14 cellular contexts compared by ENCODE assay signal in genomic region chr18:2411381-2411977, GRCh38.
DNase-seq lines count a peak whose midpoint lies in the region; FAIRE-seq and TF ChIP-seq lines count a peak whose summit lies in the region.
"Had no signal": no experiment of that assay in that cellular context is flagged by ENCODE, and none has a peak within 500 bp of the region (broad histone marks: within the 10 kb centered on the region; RNA-seq: fewer than 3 reads in every experiment).

No MANE protein-coding gene starts in this region.

- FAIRE-seq in RCC 7860 (lab: Jason Lieb, UNC), result peak; percentile 71
- FAIRE-seq in small intestine (lab: Jason Lieb, UNC), result no peak

- peak overlapping the region; percentile 61 for H3K27ac ChIP-seq in epithelial cell of prostate
- H3K27ac ChIP-seq in small intestine (ENCODE audit: low read depth in 1 of 2, low read length in 1 of 2), result no peak overlapping the region
- no peak overlapping the region for H3K27ac ChIP-seq in testis
- H3K27ac ChIP-seq: neutrophil, SJCRH30 had no signal

- H3K27ac Mint-ChIP-seq in activated CD4-positive, alpha-beta T cell treated with anti-CD3 and anti-CD28 coated beads, Interleukin-2, amount 10 ng/mL, durations not matched to agents 24 days and 14 days, result no peak overlapping the region
- H3K27ac Mint-ChIP-seq in activated CD4-positive, alpha-beta T cell treated with anti-CD3 and anti-CD28 coated beads, Interleukin-2, amount 10 ng/mL, durations not matched to agents 7 days and 5 days, result no peak overlapping the region
- H3K27ac Mint-ChIP-seq: activated naive CD8-positive, alpha-beta T cell treated with anti-CD3 and anti-CD28 coated beads for 36 hours; dendritic cell treated with granulocyte-macrophage colony-stimulating factor and Interleukin-4, amounts not matched to agents 40 ng/mL and 50 ng/mL, for 4 days had no signal

- H3K4me1 ChIP-seq in small intestine (ENCODE audit: control insufficient read depth in 2 of 2, insufficient read depth in 1 of 2, low read depth in 1 of 2, low read length in 1 of 2) (no peaks in the 10 kb centered on the region), testis (no peaks in the 10 kb centered on the region)

- CTCF ChIA-PET in activated CD4-positive, alpha-beta T cell treated with anti-CD3 and anti-CD28 coated beads, Interleukin-2, amount 10 ng/mL, durations not matched to agents 7 days and 5 days (lab: Charles Lee), result no interaction called here

- no peaks in the 10 kb centered on the region for H3K27me3 Mint-ChIP-seq in activated CD4-positive, alpha-beta T cell treated with anti-CD3 and anti-CD28 coated beads, Interleukin-2, amount 10 ng/mL, durations not matched to agents 24 days and 14 days
- peaks cover 2% of the 10 kb centered on the region for H3K27me3 Mint-ChIP-seq in activated CD4-positive, alpha-beta T cell treated with anti-CD3 and anti-CD28 coated beads, Interleukin-2, amount 10 ng/mL, durations not matched to agents 7 days and 5 days

- H3K9me3 ChIP-seq in small intestine (ENCODE audit: control insufficient read depth, low read depth) (no peaks in the 10 kb centered on the region), testis (no peaks in the 10 kb centered on the region)
- H3K9me3 ChIP-seq: neutrophil, SJCRH30 had no signal

- POLR2A ChIA-PET in activated CD4-positive, alpha-beta T cell treated with anti-CD3 and anti-CD28 coated beads, Interleukin-2, amount 10 ng/mL, durations not matched to agents 7 days and 5 days (lab: Charles Lee), result no interaction called here

- no peak for TF ChIP-seq POLR2A in testis (IDR thresholded peaks at IDR 0.05)

- TF ChIP-seq CTCF in testis (IDR thresholded peaks at IDR 0.05), result no peak

- no peak overlapping the region for H3K4me3 Mint-ChIP-seq in activated CD4-positive, alpha-beta T cell treated with anti-CD3 and anti-CD28 coated beads, Interleukin-2, amount 10 ng/mL, durations not matched to agents 24 days and 14 days
- no peak overlapping the region for H3K4me3 Mint-ChIP-seq in activated CD4-positive, alpha-beta T cell treated with anti-CD3 and anti-CD28 coated beads, Interleukin-2, amount 10 ng/mL, durations not matched to agents 7 days and 5 days
- H3K4me3 Mint-ChIP-seq: activated naive CD8-positive, alpha-beta T cell treated with anti-CD3 and anti-CD28 coated beads for 36 hours; dendritic cell treated with granulocyte-macrophage colony-stimulating factor and Interleukin-4, amounts not matched to agents 40 ng/mL and 50 ng/mL, for 4 days had no signal

- peak; percentile 44 for DNase-seq in GM03348 (ENCODE audit: low spot score)
- DNase-seq in RCC 7860 (ENCODE audit: low spot score), result peak; percentile 46
- DNase-seq in epithelial cell of prostate (ENCODE audit: low read depth, low spot score), result no peak
- DNase-seq in non-pigmented ciliary epithelial cell (ENCODE audit: low read depth), result peak; percentile 56
- DNase-seq in activated CD4-positive, alpha-beta T cell treated with anti-CD3 and anti-CD28 coated beads, Interleukin-2, amount 10 ng/mL, durations not matched to agents 24 days and 14 days, result no peak
- no peak for DNase-seq in activated CD4-positive, alpha-beta T cell treated with anti-CD3 and anti-CD28 coated beads, Interleukin-2, amount 10 ng/mL, durations not matched to agents 7 days and 5 days
- DNase-seq in small intestine, result no peak
- DNase-seq in testis, result no peak
- DNase-seq: activated CD8-positive, alpha-beta memory T cell treated with anti-CD3 and anti-CD28 coated beads, Interleukin-2, amount 50 U/mL, for 48 hours; activated naive CD8-positive, alpha-beta T cell treated with anti-CD3 and anti-CD28 coated beads for 36 hours; NCI-H146; SJCRH30 had no signal

- no peaks in the 10 kb centered on the region for H3K4me1 Mint-ChIP-seq in activated CD4-positive, alpha-beta T cell treated with anti-CD3 and anti-CD28 coated beads, Interleukin-2, amount 10 ng/mL, durations not matched to agents 24 days and 14 days
- H3K4me1 Mint-ChIP-seq in activated CD4-positive, alpha-beta T cell treated with anti-CD3 and anti-CD28 coated beads, Interleukin-2, amount 10 ng/mL, durations not matched to agents 7 days and 5 days, result no peaks in the 10 kb centered on the region
- H3K4me1 Mint-ChIP-seq: activated naive CD8-positive, alpha-beta T cell treated with anti-CD3 and anti-CD28 coated beads for 36 hours had no signal

- H3K36me3 ChIP-seq in small intestine (ENCODE audit: control insufficient read depth in 2 of 2, insufficient read depth in 2 of 2, low read length in 2 of 2) (no peaks in the 10 kb centered on the region), testis (ENCODE audit: low read depth, missing control alignments) (no peaks in the 10 kb centered on the region)
- H3K36me3 ChIP-seq: neutrophil, SJCRH30 had no signal

- 86 to 94% (median 94%) methylated on average over 1 of the region's 1 CpG for WGBS in small intestine, 3 donors
- WGBS in testis, 2 donors, result 94 to 96% methylated on average over 1 of the region's 1 CpG

- no peaks in the 10 kb centered on the region for H3K9me3 Mint-ChIP-seq in activated CD4-positive, alpha-beta T cell treated with anti-CD3 and anti-CD28 coated beads, Interleukin-2, amount 10 ng/mL, durations not matched to agents 24 days and 14 days
- H3K9me3 Mint-ChIP-seq in activated CD4-positive, alpha-beta T cell treated with anti-CD3 and anti-CD28 coated beads, Interleukin-2, amount 10 ng/mL, durations not matched to agents 7 days and 5 days, result no peaks in the 10 kb centered on the region
- H3K9me3 Mint-ChIP-seq: activated naive CD8-positive, alpha-beta T cell treated with anti-CD3 and anti-CD28 coated beads for 36 hours; dendritic cell treated with granulocyte-macrophage colony-stimulating factor and Interleukin-4, amounts not matched to agents 40 ng/mL and 50 ng/mL, for 4 days had no signal

- H3K27me3 ChIP-seq in small intestine (ENCODE audit: control insufficient read depth in 2 of 2, insufficient read depth in 2 of 2, low read length in 2 of 2), result no peaks in the 10 kb centered on the region
- no peaks in the 10 kb centered on the region for H3K27me3 ChIP-seq in testis
- H3K27me3 ChIP-seq: neutrophil, SJCRH30 had no signal

- no peak overlapping the region for H3K4me3 ChIP-seq in small intestine (ENCODE audit: low read depth in 1 of 2, low read length in 2 of 2)
- no peak overlapping the region for H3K4me3 ChIP-seq in testis
- H3K4me3 ChIP-seq: SJCRH30 had no signal

- no peaks in the 10 kb centered on the region for H3K36me3 Mint-ChIP-seq in activated CD4-positive, alpha-beta T cell treated with anti-CD3 and anti-CD28 coated beads, Interleukin-2, amount 10 ng/mL, durations not matched to agents 24 days and 14 days (ENCODE audit: low read depth)
- no peaks in the 10 kb centered on the region for H3K36me3 Mint-ChIP-seq in activated CD4-positive, alpha-beta T cell treated with anti-CD3 and anti-CD28 coated beads, Interleukin-2, amount 10 ng/mL, durations not matched to agents 7 days and 5 days (ENCODE audit: low read depth)
- H3K36me3 Mint-ChIP-seq: activated naive CD8-positive, alpha-beta T cell treated with anti-CD3 and anti-CD28 coated beads for 36 hours had no signal

- intact Hi-C loops in activated CD4-positive, alpha-beta T cell treated with anti-CD3 and anti-CD28 coated beads, Interleukin-2, amount 10 ng/mL, durations not matched to agents 24 days and 14 days (cut with micrococcal nuclease), result no loop called here
- intact Hi-C loops in testis (cut with DNase I; ENCODE audit: low total_unique reads), result no loop called here

Comparison
In these comparisons a context has a peak if more than half of its experiments do, and no peak if none do; other contexts are left out.
1. DNase-seq: peak in GM03348 (single experiment), RCC 7860 (single experiment) and non-pigmented ciliary epithelial cell (single experiment); none in epithelial cell of prostate (single experiment), activated CD4-positive, alpha-beta T cell treated with anti-CD3 and anti-CD28 coated beads, Interleukin-2, amount 10 ng/mL, durations not matched to agents 24 days and 14 days (single experiment), activated CD4-positive, alpha-beta T cell treated with anti-CD3 and anti-CD28 coated beads, Interleukin-2, amount 10 ng/mL, durations not matched to agents 7 days and 5 days (single experiment), small intestine (single experiment) and testis (single experiment).